In genomic region chr3:190830031-190830430, GRCh38 we compare ENCODE assay signal across 19 cellular contexts. TPM values are rescaled to one million over a fixed set of nuclear protein-coding genes. Genes with fewer than 3 reads are reported as not detected.
"Had no signal": no experiment of that assay in that cellular context is flagged by ENCODE, and none has a peak within 500 bp of the region (broad histone marks: within the 10 kb centered on the region; RNA-seq: fewer than 3 reads in every experiment).

No MANE protein-coding gene starts in this region.

- H3K36me3 Mint-ChIP-seq: IgD-negative memory B cell had no signal

- ATAC-seq: K562 had no signal

- DNase-seq: Kasumi-1, MM.1S, NCI-H1092 treated with DMSO at 0.1 percent for 48 hours, NCI-H1436, NCI-H187, NCI-H2029, NCI-H2081 treated with DMSO at 0.1 percent for 48 hours, NCI-H2171, NCI-H226, NCI-H446, NCI-H510A, NCI-H524 treated with DMSO at 0.1 percent for 48 hours, NCI-H69, NCI-H774, SHP77 treated with DMSO at 0.1 percent for 48 hours had no signal

- H3K27ac Mint-ChIP-seq: IgD-negative memory B cell had no signal

- H3K9me3 Mint-ChIP-seq: IgD-negative memory B cell had no signal

- H3K4me3 Mint-ChIP-seq: IgD-negative memory B cell had no signal

- H3K4me1 Mint-ChIP-seq: IgD-negative memory B cell had no signal

- FAIRE-seq: HTR-8/SVneo, K562 had no signal

RNA-seq across cellular contexts. Expression of gene GMNC, which starts 32.5 kb away (rescaled TPM):
- total RNA-seq: K562, SJSA1 had no signal
